ENCODE assay signal across 13 cellular contexts in genomic region chr3:140292684-140293083, GRCh38.
DNase-seq lines count a peak whose midpoint lies in the region; FAIRE-seq and TF ChIP-seq lines count a peak whose summit lies in the region.
"Had no signal": no experiment of that assay in that cellular context is flagged by ENCODE, and none has a peak within 500 bp of the region (broad histone marks: within the 10 kb centered on the region; RNA-seq: fewer than 3 reads in every experiment).

No MANE protein-coding gene starts in this region.

- H3K9ac ChIP-seq in H1 (replicated peaks in 1 of 4; ENCODE audit: extremely low read depth in 1 of 4, low read depth in 3 of 4, low read length in 3 of 4): no peak overlapping the region

- no peak overlapping the region for H3K18ac ChIP-seq in H1 (ENCODE audit: extremely low read depth, low read length)

- H3K27ac ChIP-seq in H1 (ENCODE audit: low read depth, low read length): no peak overlapping the region

- no peaks in the 10 kb centered on the region for H4K20me1 ChIP-seq in H1 (replicated peaks in 1 of 2; ENCODE audit: control insufficient read depth in 1 of 2, insufficient read depth in 2 of 2, low read length in 2 of 2)

- no peak overlapping the region for H4K8ac ChIP-seq in H1 (ENCODE audit: extremely low read depth, insufficient read depth, low read length)

- 0 out of 2 replicates have a peak overlapping the region, but pooled peaks have one; percentile 69 for H2BK20ac ChIP-seq in H1 (ENCODE audit: low read length)

- DNase-seq in ACHN (peak; percentile 68), MG63 (peak; percentile 94), H1 (ENCODE audit: low read depth in 1 of 2, low spot score in 2 of 2) (no peak), medulla oblongata (ENCODE audit: extremely low spot score) (peak; percentile 24), cerebellar cortex (ENCODE audit: low spot score) (no peak), dermis blood vessel endothelial cell (no peak), activated T-cell treated with anti-CD3 and anti-CD28 coated beads for 4 hours (no peak), SHP77 (lab: John Stamatoyannopoulos, UW) (no peak)
- DNase-seq: activated CD4-positive, alpha-beta T cell treated with anti-CD3 and anti-CD28 coated beads, Interleukin-2, amount 10 ng/mL, durations not matched to agents 7 days and 5 days; activated naive CD8-positive, alpha-beta T cell treated with anti-CD3 and anti-CD28 coated beads, Interleukin-2, amount 10 ng/mL, durations not matched to agents 7 days and 5 days; mesendoderm; SIG-M5; small intestine had no signal

- no peak overlapping the region for H2BK12ac ChIP-seq in H1 (ENCODE audit: low read depth, low read length)

- no peak for TF ChIP-seq POLR2A in H1 (IDR thresholded peaks at IDR 0.05; ENCODE audit: control extremely low read depth in 1 of 2, low read depth in 2 of 2, low read length in 2 of 2)

- H3K9me3 ChIP-seq in MG63 (no peaks in the 10 kb centered on the region), H1 (ENCODE audit: insufficient read depth in 2 of 2, low read depth in 1 of 2, low read length in 1 of 2) (no peaks in the 10 kb centered on the region)

- in situ Hi-C loops in ACHN (cut with HindIII; ENCODE audit: low pct_ligation_motif_present, low pct_unique_long_range_greater_than_20kb, low sequenced_read_pairs): no loop called here

- H3K4ac ChIP-seq in H1 (replicated peaks; ENCODE audit: insufficient read length, low read depth, low read length): no peak overlapping the region

- no peak overlapping the region for H3K23ac ChIP-seq in H1 (ENCODE audit: insufficient read length)

- H3K4me3 ChIP-seq in MG63 (no peak overlapping the region), H1 (ENCODE audit: extremely low read depth in 1 of 4, insufficient read depth in 2 of 4, low read depth in 3 of 4, low read length in 4 of 4) (no peak overlapping the region)

- H3K4me2 ChIP-seq in H1 (ENCODE audit: insufficient read depth in 1 of 2, low read depth in 2 of 2, low read length in 2 of 2): no peak overlapping the region

- H2AK5ac ChIP-seq in H1 (ENCODE audit: low read depth, low read length): no peak overlapping the region

- CTCF ChIA-PET in H1 (lab: Charles Lee; ENCODE audit: partially characterized antibody): interaction anchor here (0.9 kb wide), 1 partner anchor 10 kb away, joined by 5 read pairs; no protein-coding TSS in a partner anchor

- no peak for TF ChIP-seq RAD21 in H1 (IDR thresholded peaks at IDR 0.05 in 1 of 2, conservative IDR thresholded peaks at IDR 0.05 in 1 of 2; ENCODE audit: low read depth in 2 of 2, low read length in 2 of 2)

- H3K56ac ChIP-seq in H1 (replicated peaks; ENCODE audit: insufficient read length, low read depth, low read length): no peak overlapping the region

- no peak for FAIRE-seq in H1 (lab: Jason Lieb, UNC)
- FAIRE-seq: small intestine had no signal

- H2BK120ac ChIP-seq in H1 (replicated peaks; ENCODE audit: low read depth, low read length): no peak overlapping the region

- H4K91ac ChIP-seq in H1 (replicated peaks; ENCODE audit: insufficient read length, low read length): no peak overlapping the region

- H3K27me3 ChIP-seq in MG63: no peaks in the 10 kb centered on the region
- H3K27me3 ChIP-seq in H1 (replicated peaks in 1 of 4; ENCODE audit: control insufficient read depth in 3 of 4, extremely low read depth in 1 of 4, insufficient read depth in 3 of 4, low read length in 3 of 4): no peaks in the 10 kb centered on the region; a peak in 1 of 7 replicates

- no peaks in the 10 kb centered on the region for H3K36me3 ChIP-seq in MG63
- H3K36me3 ChIP-seq in H1 (ENCODE audit: control insufficient read depth in 2 of 4, insufficient read depth in 4 of 4, low read length in 3 of 4): no peaks in the 10 kb centered on the region

- POLR2A ChIA-PET in H1 (lab: Charles Lee; ENCODE audit: partially characterized antibody): no interaction called here

- H2AFZ ChIP-seq in H1 (ENCODE audit: low read length): no peak overlapping the region

- WGBS in H1 (ENCODE audit: extremely low coverage in 1 of 2, insufficient coverage in 1 of 2, insufficient read length in 1 of 2, insufficient replicate concordance in 2 of 2, low coverage in 1 of 2, low lambda C conversion rate in 2 of 2, missing lambda C conversion rate in 1 of 2), 2 experiments: 97% methylated on average over 4 of the region's 4 CpGs; no CpG with 5 or more reads in 1 of the 2 experiments

- H3K14ac ChIP-seq in H1 (ENCODE audit: insufficient read length): no peak overlapping the region

- H2BK5ac ChIP-seq in H1 (ENCODE audit: low read depth, low read length): no peak overlapping the region

- H3K23me2 ChIP-seq in H1 (ENCODE audit: low read depth, low read length): no peaks in the 10 kb centered on the region; the same call in 1 of the 2 replicates

- peaks cover 0 to 8% (median 4%) of the 10 kb centered on the region in 4 experiments; a peak in 4 of 7 replicates for H3K4me1 ChIP-seq in H1 (replicated peaks in 1 of 4; ENCODE audit: control insufficient read depth in 3 of 4, insufficient read depth in 4 of 4, low read length in 3 of 4)

- H3K79me2 ChIP-seq in H1 (ENCODE audit: control insufficient read depth in 1 of 2, insufficient read depth in 2 of 2, low read length in 2 of 2): no peaks in the 10 kb centered on the region

- H2BK15ac ChIP-seq in H1 (ENCODE audit: low read length): peak overlapping the region; percentile 74; the same call in 1 of the 2 replicates

- TF ChIP-seq EP300 in H1 (IDR thresholded peaks at IDR 0.05; ENCODE audit: borderline replicate concordance in 1 of 2, low read depth in 2 of 2, low read length in 2 of 2): no peak

- no peak overlapping the region for H4K5ac ChIP-seq in H1 (ENCODE audit: insufficient read length, low read depth, low read length)

- H3K79me1 ChIP-seq in H1 (ENCODE audit: low read depth, low read length): no peaks in the 10 kb centered on the region

- TF ChIP-seq CTCF in H1 (IDR thresholded peaks at IDR 0.05; ENCODE audit: control extremely low read depth in 1 of 3, insufficient read depth in 1 of 3, low read depth in 1 of 3, low read length in 3 of 3): no peak

TF ChIP-seq in H1, 55 proteins besides CTCF, POLR2A, EP300 and RAD21 (continues in another document):
- TF ChIP-seq JUND (IDR thresholded peaks at IDR 0.05; ENCODE audit: low read length) (no peak), SP2 (IDR thresholded peaks at IDR 0.05; ENCODE audit: low read length) (no peak), TEAD4 (IDR thresholded peaks at IDR 0.05; ENCODE audit: low read depth, low read length) (no peak)

Comparison
In these comparisons a context has a peak if more than half of its experiments do, and no peak if none do; other contexts are left out.
1. DNase-seq: peak in ACHN (single experiment), MG63 (single experiment) and medulla oblongata (single experiment); none in H1 (0 of 2), cerebellar cortex (single experiment), dermis blood vessel endothelial cell (single experiment), activated T-cell treated with anti-CD3 and anti-CD28 coated beads for 4 hours (single experiment) and SHP77 (0 of 2).